In the genomic region with DNA sequence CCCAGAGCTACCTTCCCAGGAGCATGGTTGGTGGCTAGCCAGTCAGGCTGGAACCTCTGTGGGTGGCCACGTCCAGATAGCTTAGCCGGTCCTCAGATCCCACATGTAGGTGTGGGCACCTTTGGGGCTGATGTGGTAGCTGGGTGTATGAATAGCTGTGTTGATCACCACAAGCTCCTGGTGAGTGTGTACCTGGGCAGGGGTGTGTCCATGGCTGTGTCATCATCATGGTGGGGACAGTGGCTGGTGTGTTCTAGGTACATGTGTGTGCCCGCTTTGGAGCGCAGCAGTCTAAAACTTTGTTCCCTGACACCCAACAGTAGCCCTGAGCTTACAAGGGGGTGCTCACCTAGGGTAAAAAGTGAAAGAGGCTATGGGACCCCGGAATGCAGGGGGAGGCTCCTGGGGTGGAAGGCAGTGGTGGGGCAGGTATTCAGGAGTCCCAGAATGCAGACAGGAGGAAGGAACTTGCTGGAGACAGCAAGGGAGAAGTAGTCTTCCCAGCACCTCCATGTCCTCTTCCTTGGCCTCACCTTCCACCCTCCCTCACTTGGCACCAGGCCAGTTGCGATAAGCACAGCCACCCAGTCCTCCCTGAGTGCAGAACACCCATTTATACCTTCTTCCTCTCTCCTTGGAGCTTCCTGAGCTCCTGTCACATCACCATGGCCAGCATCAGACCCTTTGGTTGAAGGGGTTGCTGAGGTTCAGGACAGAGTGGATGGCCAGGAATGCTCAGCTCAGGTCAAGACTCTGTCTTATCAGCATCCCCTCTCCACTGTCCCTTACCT, we compare ENCODE assay signal across 8 cellular contexts. TPM values are rescaled to one million over a fixed set of nuclear protein-coding genes. Genes with fewer than 3 reads are reported as not detected.
DNase-seq lines count a peak whose midpoint lies in the region; ATAC-seq and TF ChIP-seq lines count a peak whose summit lies in the region.

No MANE protein-coding gene starts in this region.

- no peaks in the 10 kb centered on the region for H3K27me3 ChIP-seq in GM06990 (replicated peaks; ENCODE audit: control insufficient read depth, insufficient read depth, low read length)
- H3K27me3 ChIP-seq in fibroblast of lung (ENCODE audit: control insufficient read depth, insufficient read depth, low read length), result no peaks in the 10 kb centered on the region
- H3K27me3 ChIP-seq in rectal smooth muscle tissue (ENCODE audit: control insufficient read depth, insufficient read depth, low read length), result no peaks in the 10 kb centered on the region

- H3K36me3 ChIP-seq in GM06990 (ENCODE audit: control insufficient read depth, insufficient read depth, low read length) (peaks cover 2% of the 10 kb centered on the region; the same call in 1 of the 2 replicates), fibroblast of lung (ENCODE audit: control insufficient read depth, insufficient read depth, low read length) (peaks cover 6% of the 10 kb centered on the region), rectal smooth muscle tissue (ENCODE audit: control insufficient read depth, insufficient read depth, low read length) (peaks cover 8% of the 10 kb centered on the region)

- no peak overlapping the region for H3K9ac ChIP-seq in fibroblast of lung (ENCODE audit: insufficient read depth, low read length)
- peak overlapping the region; percentile 69 for H3K9ac ChIP-seq in rectal smooth muscle tissue (ENCODE audit: low read length)

- H3K79me2 ChIP-seq in fibroblast of lung (ENCODE audit: control insufficient read depth, insufficient read depth, low read length), result no peaks in the 10 kb centered on the region

- H3K27me3 Mint-ChIP-seq in activated CD4-positive, alpha-beta T cell treated with anti-CD3 and anti-CD28 coated beads, Interleukin-2, amount 10 ng/mL, durations not matched to agents 7 days and 5 days, result no peaks in the 10 kb centered on the region

- no peak overlapping the region for H2AFZ ChIP-seq in fibroblast of lung (ENCODE audit: low read length)

- H3K27ac ChIP-seq in fibroblast of lung (ENCODE audit: insufficient read depth, low read length) (no peak overlapping the region), rectal smooth muscle tissue (ENCODE audit: low read depth, low read length) (no peak overlapping the region)

- H3K36me3 Mint-ChIP-seq in activated CD4-positive, alpha-beta T cell treated with anti-CD3 and anti-CD28 coated beads, Interleukin-2, amount 10 ng/mL, durations not matched to agents 7 days and 5 days (ENCODE audit: low read depth), result peaks cover 82% of the 10 kb centered on the region

- peak overlapping the region; percentile 99 for H3K4me3 Mint-ChIP-seq in activated CD4-positive, alpha-beta T cell treated with anti-CD3 and anti-CD28 coated beads, Interleukin-2, amount 10 ng/mL, durations not matched to agents 7 days and 5 days

- no peaks in the 10 kb centered on the region for H3K9me3 Mint-ChIP-seq in activated CD4-positive, alpha-beta T cell treated with anti-CD3 and anti-CD28 coated beads, Interleukin-2, amount 10 ng/mL, durations not matched to agents 7 days and 5 days

- peak overlapping the region; percentile 98 for H3K27ac Mint-ChIP-seq in activated CD4-positive, alpha-beta T cell treated with anti-CD3 and anti-CD28 coated beads, Interleukin-2, amount 10 ng/mL, durations not matched to agents 7 days and 5 days

- H3K4me1 Mint-ChIP-seq in activated CD4-positive, alpha-beta T cell treated with anti-CD3 and anti-CD28 coated beads, Interleukin-2, amount 10 ng/mL, durations not matched to agents 7 days and 5 days, result peaks cover 28% of the 10 kb centered on the region

- TF ChIP-seq CTCF in GM06990 (IDR thresholded peaks at IDR 0.05; ENCODE audit: insufficient read depth, low read length, poor library complexity, severe bottlenecking) (no peak), fibroblast of lung (conservative IDR thresholded peaks at IDR 0.05 in 1 of 2, IDR thresholded peaks at IDR 0.05 in 1 of 2; ENCODE audit: low read depth in 1 of 2, low read length in 2 of 2) (no peak)

- H3K4me3 ChIP-seq in GM06990 (replicated peaks; ENCODE audit: low read depth, low read length) (peak overlapping the region; percentile 71), fibroblast of lung (replicated peaks in 1 of 4; ENCODE audit: control extremely low read depth in 1 of 4, insufficient read depth in 1 of 4, low read depth in 3 of 4, low read length in 4 of 4) (peak overlapping the region; percentile 50 to 76 (median 59)), rectal smooth muscle tissue (ENCODE audit: low read length) (peak overlapping the region; percentile 81)

- POLR2A ChIA-PET in activated CD4-positive, alpha-beta T cell treated with anti-CD3 and anti-CD28 coated beads, Interleukin-2, amount 10 ng/mL, durations not matched to agents 7 days and 5 days (lab: Charles Lee), result interaction anchor here (0.7 to 8.2 kb wide), 7 partner anchors 9 to 43 kb away, joined by 3 to 168 read pairs (median 5); partner anchors contain the start of genes C3orf18 and HEMK1

- ATAC-seq in HG03135 (IDR thresholded peaks at IDR 0.05; ENCODE audit: unreplicated experiment) (no peak), HG03354 (IDR thresholded peaks at IDR 0.05; ENCODE audit: poor library complexity, severe bottlenecking, unreplicated experiment) (no peak)

- CTCF ChIA-PET in activated CD4-positive, alpha-beta T cell treated with anti-CD3 and anti-CD28 coated beads, Interleukin-2, amount 10 ng/mL, durations not matched to agents 7 days and 5 days (lab: Charles Lee), result interaction anchor here (0.8 to 13.4 kb wide), 8 partner anchors 9 to 762 kb away, joined by 3 to 211 read pairs (median 4); partner anchors contain the start of genes C3orf18 and HEMK1

- H3K4me1 ChIP-seq in fibroblast of lung (ENCODE audit: control insufficient read depth, extremely low read depth, insufficient read depth, low read length) (peaks cover 9% of the 10 kb centered on the region), rectal smooth muscle tissue (ENCODE audit: control insufficient read depth, insufficient read depth, low read length) (peaks cover 8% of the 10 kb centered on the region)

- peak overlapping the region; percentile 90 for H3K4me2 ChIP-seq in fibroblast of lung (ENCODE audit: extremely low read depth, insufficient read depth, low read length)

- no peaks in the 10 kb centered on the region for H4K20me1 ChIP-seq in fibroblast of lung (ENCODE audit: control insufficient read depth, extremely low read depth, insufficient read depth, low read length)

- DNase-seq in GM06990 (ENCODE audit: extremely low read depth, insufficient read length) (no peak), fibroblast of lung (ENCODE audit: low read depth in 2 of 2) (no peak), medulla oblongata (ENCODE audit: extremely low spot score) (no peak), NCI-H226 (no peak)
- DNase-seq in activated CD4-positive, alpha-beta T cell treated with anti-CD3 and anti-CD28 coated beads, Interleukin-2, amount 10 ng/mL, durations not matched to agents 7 days and 5 days, result peak; percentile 55

- H3K9me3 ChIP-seq in fibroblast of lung (ENCODE audit: control insufficient read depth, insufficient read depth, low read depth, low read length), result no peaks in the 10 kb centered on the region

RNA-seq across cellular contexts. Expression of gene CISH, which starts 1.2 kb away (rescaled TPM):
- total RNA-seq in activated CD4-positive, alpha-beta T cell treated with anti-CD3 and anti-CD28 coated beads, Interleukin-2, amount 10 ng/mL, durations not matched to agents 7 days and 5 days, result 100 to 1,000 TPM; 300 to 308 TPM
- 0.99 and 1.0 TPM in 2 replicates for total RNA-seq in fibroblast of lung
- polyA plus RNA-seq in fibroblast of lung, result 1.6 and 1.9 TPM in 2 replicates
- polyA plus RNA-seq in fibroblast of lung (2012), result 2.4 and 2.7 TPM in 2 replicates
- polyA minus RNA-seq in fibroblast of lung (ENCODE audit: low replicate concordance), result 7.9 and 10.8 TPM in 2 replicates

RNA-seq across cellular contexts. Expression of gene MAPKAPK3, which starts 6.6 kb away (rescaled TPM):
- 100 to 1,000 TPM; 135 to 140 TPM for total RNA-seq in activated CD4-positive, alpha-beta T cell treated with anti-CD3 and anti-CD28 coated beads, Interleukin-2, amount 10 ng/mL, durations not matched to agents 7 days and 5 days
- 25.4 and 34.3 TPM in 2 replicates for total RNA-seq in fibroblast of lung
- 38.4 and 44.6 TPM in 2 replicates for polyA plus RNA-seq in fibroblast of lung
- 34.2 and 38.7 TPM in 2 replicates for polyA plus RNA-seq in fibroblast of lung (2012)
- 56.9 and 60.2 TPM in 2 replicates for polyA minus RNA-seq in fibroblast of lung (ENCODE audit: low replicate concordance)

RNA-seq across cellular contexts. Expression of gene HEMK1, which starts 41.1 kb away (rescaled TPM):
- 10 to 100 TPM; 42.3 to 49.0 TPM for total RNA-seq in activated CD4-positive, alpha-beta T cell treated with anti-CD3 and anti-CD28 coated beads, Interleukin-2, amount 10 ng/mL, durations not matched to agents 7 days and 5 days
- 8.2 and 12.7 TPM in 2 replicates for total RNA-seq in fibroblast of lung
- 6.1 and 8.4 TPM in 2 replicates for polyA plus RNA-seq in fibroblast of lung
- 11.9 and 14.5 TPM in 2 replicates for polyA plus RNA-seq in fibroblast of lung (2012)
- 14.7 and 18.1 TPM in 2 replicates for polyA minus RNA-seq in fibroblast of lung (ENCODE audit: low replicate concordance)

RNA-seq across cellular contexts. Expression of gene C3orf18, which starts 42.8 kb away (rescaled TPM):
- total RNA-seq in activated CD4-positive, alpha-beta T cell treated with anti-CD3 and anti-CD28 coated beads, Interleukin-2, amount 10 ng/mL, durations not matched to agents 7 days and 5 days, result 10 to 100 TPM; 29.0 to 33.9 TPM
- 14.1 and 25.8 TPM in 2 replicates for total RNA-seq in fibroblast of lung
- polyA plus RNA-seq in fibroblast of lung, result 8.7 and 9.4 TPM in 2 replicates
- polyA plus RNA-seq in fibroblast of lung (2012), result 8.9 and 10.1 TPM in 2 replicates
- polyA minus RNA-seq in fibroblast of lung (ENCODE audit: low replicate concordance), result 13.2 and 18.4 TPM in 2 replicates

Comparison
In these comparisons a context has a peak if more than half of its experiments do, and no peak if none do; other contexts are left out.
1. RNA of gene CISH, which starts 1.2 kb away (total RNA-seq): 300 to 308 TPM in activated CD4-positive, alpha-beta T cell treated with anti-CD3 and anti-CD28 coated beads, Interleukin-2, amount 10 ng/mL, durations not matched to agents 7 days and 5 days; 0.99 to 1.0 TPM in fibroblast of lung; every median in the first group is over 100 times any median in the second.
2. Peak in every context shown above with its lines, with median percentiles within 50 percentile points of each other: H3K4me3 ChIP-seq.